ENCODE assay signal across 1 cellular context in the genomic region with DNA sequence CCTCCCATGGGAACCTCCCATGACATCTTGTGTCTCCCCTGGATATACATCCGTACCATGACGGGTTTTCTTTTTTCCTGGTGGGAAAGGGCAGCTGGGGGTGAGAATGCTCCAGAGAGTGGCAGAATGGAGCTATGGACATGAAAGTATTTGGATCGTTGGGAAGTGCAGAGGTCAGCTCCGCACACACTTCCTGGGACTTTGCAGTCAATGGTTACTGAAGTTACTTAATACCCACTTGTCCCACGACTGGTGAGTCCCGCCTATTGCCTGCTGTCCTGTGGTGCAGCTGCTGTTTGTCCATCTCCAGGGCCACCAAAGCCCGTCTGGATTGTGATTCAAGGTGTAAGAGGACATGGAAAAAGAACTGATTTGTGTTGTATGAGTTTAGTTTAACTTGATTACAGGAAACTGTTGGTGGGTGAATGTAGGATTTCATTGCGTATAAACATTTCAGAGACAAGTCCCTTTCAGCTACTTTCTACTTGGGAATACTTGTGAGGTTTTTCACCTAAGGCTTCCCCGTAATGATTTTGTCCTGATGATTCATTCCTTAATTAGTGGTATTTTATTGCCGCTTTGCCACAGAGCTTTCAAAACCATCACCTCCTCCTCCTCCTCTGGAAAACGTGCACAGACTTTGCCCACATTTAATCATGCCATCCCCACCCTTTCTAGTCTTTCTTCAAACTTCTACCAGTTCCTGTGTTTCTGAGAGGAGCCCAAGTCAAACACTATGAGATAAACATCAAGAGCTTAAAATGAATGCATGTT.
A peak's percentile ranks its signal among the peaks of the same experiment; 100 is the strongest.
TF ChIP-seq lines count a peak whose summit lies in the region.

No MANE protein-coding gene starts in this region.

TF ChIP-seq in HepG2, 621 proteins besides CTCF, POLR2A, EP300 and RAD21 (continued from another document and continues in another):
- no peak for TF ChIP-seq RERE (CRISPR knock-in tag; IDR thresholded peaks at IDR 0.05; ENCODE audit: low read depth)
- TF ChIP-seq SRF (IDR thresholded peaks at IDR 0.05; ENCODE audit: low read depth, low read length): peak; percentile 8; the same call in 1 of the 2 replicates
- no peak for TF ChIP-seq ZNF382 (CRISPR knock-in tag; IDR thresholded peaks at IDR 0.05; ENCODE audit: borderline replicate concordance)
- no peak for TF ChIP-seq ZMYM2 (CRISPR knock-in tag; IDR thresholded peaks at IDR 0.05)
- no peak for TF ChIP-seq HOXD1 (CRISPR knock-in tag; IDR thresholded peaks at IDR 0.05)
- TF ChIP-seq GTF2F1 (IDR thresholded peaks at IDR 0.05; ENCODE audit: low read length): no peak
- no peak for TF ChIP-seq ZSCAN12 (CRISPR knock-in tag; IDR thresholded peaks at IDR 0.05)
- TF ChIP-seq, protein P1, sequence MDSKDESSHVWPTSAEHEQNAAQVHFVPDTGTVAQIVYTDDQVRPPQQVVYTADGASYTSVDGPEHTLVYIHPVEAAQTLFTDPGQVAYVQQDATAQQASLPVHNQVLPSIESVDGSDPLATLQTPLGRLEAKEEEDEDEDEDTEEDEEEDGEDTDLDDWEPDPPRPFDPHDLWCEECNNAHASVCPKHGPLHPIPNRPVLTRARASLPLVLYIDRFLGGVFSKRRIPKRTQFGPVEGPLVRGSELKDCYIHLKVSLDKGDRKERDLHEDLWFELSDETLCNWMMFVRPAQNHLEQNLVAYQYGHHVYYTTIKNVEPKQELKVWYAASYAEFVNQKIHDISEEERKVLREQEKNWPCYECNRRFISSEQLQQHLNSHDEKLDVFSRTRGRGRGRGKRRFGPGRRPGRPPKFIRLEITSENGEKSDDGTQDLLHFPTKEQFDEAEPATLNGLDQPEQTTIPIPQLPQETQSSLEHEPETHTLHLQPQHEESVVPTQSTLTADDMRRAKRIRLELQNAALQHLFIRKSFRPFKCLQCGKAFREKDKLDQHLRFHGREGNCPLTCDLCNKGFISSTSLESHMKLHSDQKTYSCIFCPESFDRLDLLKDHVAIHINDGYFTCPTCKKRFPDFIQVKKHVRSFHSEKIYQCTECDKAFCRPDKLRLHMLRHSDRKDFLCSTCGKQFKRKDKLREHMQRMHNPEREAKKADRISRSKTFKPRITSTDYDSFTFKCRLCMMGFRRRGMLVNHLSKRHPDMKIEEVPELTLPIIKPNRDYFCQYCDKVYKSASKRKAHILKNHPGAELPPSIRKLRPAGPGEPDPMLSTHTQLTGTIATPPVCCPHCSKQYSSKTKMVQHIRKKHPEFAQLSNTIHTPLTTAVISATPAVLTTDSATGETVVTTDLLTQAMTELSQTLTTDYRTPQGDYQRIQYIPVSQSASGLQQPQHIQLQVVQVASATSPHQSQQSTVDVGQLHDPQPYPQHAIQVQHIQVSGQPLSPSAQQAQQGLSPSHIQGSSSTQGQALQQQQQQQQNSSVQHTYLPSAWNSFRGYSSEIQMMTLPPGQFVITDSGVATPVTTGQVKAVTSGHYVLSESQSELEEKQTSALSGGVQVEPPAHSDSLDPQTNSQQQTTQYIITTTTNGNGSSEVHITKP (CRISPR knock-in tag; IDR thresholded peaks at IDR 0.05; ENCODE audit: low read depth): no peak
- TF ChIP-seq ZNF335 (CRISPR knock-in tag; IDR thresholded peaks at IDR 0.05): no peak
- TF ChIP-seq ZNF720 (CRISPR knock-in tag; IDR thresholded peaks at IDR 0.05): no peak
- TF ChIP-seq ZBTB42 (CRISPR knock-in tag; IDR thresholded peaks at IDR 0.05): no peak
- TF ChIP-seq, protein P2, sequence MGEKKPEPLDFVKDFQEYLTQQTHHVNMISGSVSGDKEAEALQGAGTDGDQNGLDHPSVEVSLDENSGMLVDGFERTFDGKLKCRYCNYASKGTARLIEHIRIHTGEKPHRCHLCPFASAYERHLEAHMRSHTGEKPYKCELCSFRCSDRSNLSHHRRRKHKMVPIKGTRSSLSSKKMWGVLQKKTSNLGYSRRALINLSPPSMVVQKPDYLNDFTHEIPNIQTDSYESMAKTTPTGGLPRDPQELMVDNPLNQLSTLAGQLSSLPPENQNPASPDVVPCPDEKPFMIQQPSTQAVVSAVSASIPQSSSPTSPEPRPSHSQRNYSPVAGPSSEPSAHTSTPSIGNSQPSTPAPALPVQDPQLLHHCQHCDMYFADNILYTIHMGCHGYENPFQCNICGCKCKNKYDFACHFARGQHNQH (CRISPR knock-in tag; IDR thresholded peaks at IDR 0.05): no peak
- TF ChIP-seq, protein P3, sequence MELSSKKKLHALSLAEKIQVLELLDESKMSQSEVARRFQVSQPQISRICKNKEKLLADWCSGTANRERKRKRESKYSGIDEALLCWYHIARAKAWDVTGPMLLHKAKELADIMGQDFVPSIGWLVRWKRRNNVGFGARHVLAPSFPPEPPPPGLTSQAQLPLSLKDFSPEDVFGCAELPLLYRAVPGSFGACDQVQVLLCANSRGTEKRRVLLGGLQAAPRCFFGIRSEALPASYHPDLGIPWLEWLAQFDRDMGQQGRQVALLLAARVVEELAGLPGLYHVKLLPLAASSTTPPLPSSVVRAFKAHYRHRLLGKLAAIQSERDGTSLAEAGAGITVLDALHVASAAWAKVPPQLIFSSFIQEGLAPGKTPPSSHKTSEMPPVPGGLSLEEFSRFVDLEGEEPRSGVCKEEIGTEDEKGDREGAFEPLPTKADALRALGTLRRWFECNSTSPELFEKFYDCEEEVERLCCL (CRISPR knock-in tag; IDR thresholded peaks at IDR 0.05; ENCODE audit: borderline replicate concordance): no peak
- TF ChIP-seq TBL1XR1 (IDR thresholded peaks at IDR 0.05; ENCODE audit: borderline replicate concordance, low read length, partially characterized antibody): no peak
- TF ChIP-seq LCORL (IDR thresholded peaks at IDR 0.05): no peak
- peak; percentile 80 for TF ChIP-seq LCORL (CRISPR knock-in tag; IDR thresholded peaks at IDR 0.05)
- TF ChIP-seq PRMT3 (CRISPR knock-in tag; IDR thresholded peaks at IDR 0.05; ENCODE audit: borderline replicate concordance, low read depth): no peak
- TF ChIP-seq ZNF121 (CRISPR knock-in tag; IDR thresholded peaks at IDR 0.05): no peak
- TF ChIP-seq CCAR2 (optimal IDR thresholded peaks at IDR 0.05; ENCODE audit: low read depth, low read length): no peak
- TF ChIP-seq RBM39 (IDR thresholded peaks at IDR 0.05; ENCODE audit: low read depth, low read length, poor library complexity, severe bottlenecking): no peak
- TF ChIP-seq ZNF775 (CRISPR knock-in tag; IDR thresholded peaks at IDR 0.05; ENCODE audit: borderline replicate concordance): no peak
- TF ChIP-seq FOXP1 (IDR thresholded peaks at IDR 0.05): no peak
- TF ChIP-seq FOXP1 (CRISPR knock-in tag; IDR thresholded peaks at IDR 0.05): no peak
- no peak for TF ChIP-seq MYC (CRISPR knock-in tag; IDR thresholded peaks at IDR 0.05; ENCODE audit: borderline replicate concordance)
- TF ChIP-seq ZBTB34 (CRISPR knock-in tag; IDR thresholded peaks at IDR 0.05): peak; percentile 62; the same call in 1 of the 2 replicates
- TF ChIP-seq RFXANK (CRISPR knock-in tag; IDR thresholded peaks at IDR 0.05): no peak
- TF ChIP-seq ZFAT (CRISPR knock-in tag; conservative IDR thresholded peaks at IDR 0.05): no peak
- TF ChIP-seq ZNF234 (CRISPR knock-in tag; conservative IDR thresholded peaks at IDR 0.05): no peak
- TF ChIP-seq TSC22D2 (CRISPR knock-in tag; IDR thresholded peaks at IDR 0.05; ENCODE audit: borderline replicate concordance): no peak
- TF ChIP-seq, protein P4, sequence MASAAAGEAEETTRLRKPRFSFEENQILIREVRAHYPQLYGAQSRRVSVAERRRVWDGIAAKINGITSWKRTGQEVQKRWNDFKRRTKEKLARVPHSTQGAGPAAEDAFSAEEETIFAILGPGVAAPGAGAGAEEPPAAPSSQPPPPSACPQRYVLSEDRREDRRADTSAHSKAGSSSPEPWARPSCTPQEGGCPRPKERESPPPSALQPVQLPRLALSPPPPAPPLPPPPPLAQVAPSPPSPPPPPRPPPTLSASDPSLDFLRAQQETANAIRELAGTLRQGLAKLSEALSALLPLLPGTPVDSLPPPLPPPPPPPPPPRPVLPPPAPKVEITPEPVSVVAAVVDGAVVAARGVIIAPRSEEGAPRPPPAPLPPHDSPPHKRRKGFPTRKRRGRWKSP (CRISPR knock-in tag; IDR thresholded peaks at IDR 0.05): no peak
- TF ChIP-seq ZNF282 (IDR thresholded peaks at IDR 0.05; ENCODE audit: partially characterized antibody): no peak
- no peak for TF ChIP-seq ZNF879 (CRISPR knock-in tag; IDR thresholded peaks at IDR 0.05)
- TF ChIP-seq SOX5 (CRISPR knock-in tag; IDR thresholded peaks at IDR 0.05; ENCODE audit: borderline replicate concordance): no peak
- TF ChIP-seq, protein P5, sequence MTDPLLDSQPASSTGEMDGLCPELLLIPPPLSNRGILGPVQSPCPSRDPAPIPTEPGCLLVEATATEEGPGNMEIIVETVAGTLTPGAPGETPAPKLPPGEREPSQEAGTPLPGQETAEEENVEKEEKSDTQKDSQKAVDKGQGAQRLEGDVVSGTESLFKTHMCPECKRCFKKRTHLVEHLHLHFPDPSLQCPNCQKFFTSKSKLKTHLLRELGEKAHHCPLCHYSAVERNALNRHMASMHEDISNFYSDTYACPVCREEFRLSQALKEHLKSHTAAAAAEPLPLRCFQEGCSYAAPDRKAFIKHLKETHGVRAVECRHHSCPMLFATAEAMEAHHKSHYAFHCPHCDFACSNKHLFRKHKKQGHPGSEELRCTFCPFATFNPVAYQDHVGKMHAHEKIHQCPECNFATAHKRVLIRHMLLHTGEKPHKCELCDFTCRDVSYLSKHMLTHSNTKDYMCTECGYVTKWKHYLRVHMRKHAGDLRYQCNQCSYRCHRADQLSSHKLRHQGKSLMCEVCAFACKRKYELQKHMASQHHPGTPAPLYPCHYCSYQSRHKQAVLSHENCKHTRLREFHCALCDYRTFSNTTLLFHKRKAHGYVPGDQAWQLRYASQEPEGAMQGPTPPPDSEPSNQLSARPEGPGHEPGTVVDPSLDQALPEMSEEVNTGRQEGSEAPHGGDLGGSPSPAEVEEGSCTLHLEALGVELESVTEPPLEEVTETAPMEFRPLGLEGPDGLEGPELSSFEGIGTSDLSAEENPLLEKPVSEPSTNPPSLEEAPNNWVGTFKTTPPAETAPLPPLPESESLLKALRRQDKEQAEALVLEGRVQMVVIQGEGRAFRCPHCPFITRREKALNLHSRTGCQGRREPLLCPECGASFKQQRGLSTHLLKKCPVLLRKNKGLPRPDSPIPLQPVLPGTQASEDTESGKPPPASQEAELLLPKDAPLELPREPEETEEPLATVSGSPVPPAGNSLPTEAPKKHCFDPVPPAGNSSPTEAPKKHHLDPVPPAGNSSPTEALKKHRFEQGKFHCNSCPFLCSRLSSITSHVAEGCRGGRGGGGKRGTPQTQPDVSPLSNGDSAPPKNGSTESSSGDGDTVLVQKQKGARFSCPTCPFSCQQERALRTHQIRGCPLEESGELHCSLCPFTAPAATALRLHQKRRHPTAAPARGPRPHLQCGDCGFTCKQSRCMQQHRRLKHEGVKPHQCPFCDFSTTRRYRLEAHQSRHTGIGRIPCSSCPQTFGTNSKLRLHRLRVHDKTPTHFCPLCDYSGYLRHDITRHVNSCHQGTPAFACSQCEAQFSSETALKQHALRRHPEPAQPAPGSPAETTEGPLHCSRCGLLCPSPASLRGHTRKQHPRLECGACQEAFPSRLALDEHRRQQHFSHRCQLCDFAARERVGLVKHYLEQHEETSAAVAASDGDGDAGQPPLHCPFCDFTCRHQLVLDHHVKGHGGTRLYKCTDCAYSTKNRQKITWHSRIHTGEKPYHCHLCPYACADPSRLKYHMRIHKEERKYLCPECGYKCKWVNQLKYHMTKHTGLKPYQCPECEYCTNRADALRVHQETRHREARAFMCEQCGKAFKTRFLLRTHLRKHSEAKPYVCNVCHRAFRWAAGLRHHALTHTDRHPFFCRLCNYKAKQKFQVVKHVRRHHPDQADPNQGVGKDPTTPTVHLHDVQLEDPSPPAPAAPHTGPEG (CRISPR knock-in tag; IDR thresholded peaks at IDR 0.05): no peak
- TF ChIP-seq JDP2 (CRISPR knock-in tag; IDR thresholded peaks at IDR 0.05; ENCODE audit: borderline replicate concordance): no peak
- no peak for TF ChIP-seq ZNF749 (CRISPR knock-in tag; IDR thresholded peaks at IDR 0.05; ENCODE audit: borderline replicate concordance)
- no peak for TF ChIP-seq SETDB1 (CRISPR knock-in tag; IDR thresholded peaks at IDR 0.05; ENCODE audit: borderline replicate concordance)
- no peak for TF ChIP-seq SYNCRIP (IDR thresholded peaks at IDR 0.05; ENCODE audit: insufficient read depth, low read depth, low read length)
- TF ChIP-seq NR3C1 (CRISPR knock-in tag; IDR thresholded peaks at IDR 0.05): no peak
- TF ChIP-seq HOXA3 (CRISPR knock-in tag; IDR thresholded peaks at IDR 0.05): peak; percentile 61; the same call in 1 of the 2 replicates
- TF ChIP-seq ZFP41 (CRISPR knock-in tag; IDR thresholded peaks at IDR 0.05; ENCODE audit: borderline replicate concordance): no peak
